Comparison of ENCODE assay signal across 8 cellular contexts in genomic region chr19:43667524-43668405, GRCh38.
DNase-seq lines count a peak whose midpoint lies in the region; ATAC-seq and TF ChIP-seq lines count a peak whose summit lies in the region.

No MANE protein-coding gene starts in this region.

- H3K4me1 Mint-ChIP-seq in nephron = peaks cover 18% of the 10 kb centered on the region

- peak overlapping the region; percentile 88 to 94 (median 90) for H3K4me3 Mint-ChIP-seq in nephron

- peaks cover 21% of the 10 kb centered on the region for H3K36me3 Mint-ChIP-seq in nephron (ENCODE audit: low read depth)

- CTCF ChIA-PET in RWPE1 (lab: Yijun Ruan, JAX) = interaction anchor here (0.7 kb wide), 1 partner anchor 78 kb away, joined by 4 read pairs; no protein-coding TSS in a partner anchor

- POLR2A ChIA-PET in RWPE1 (lab: Yijun Ruan, JAX; ENCODE audit: low non-redundant PET) = interaction anchor here (0.8 kb wide), 1 partner anchor 19 kb away, joined by 3 read pairs; no protein-coding TSS in a partner anchor

- TF ChIP-seq CTCF in RWPE1 (conservative IDR thresholded peaks at IDR 0.05; ENCODE audit: low read depth) = no peak
- TF ChIP-seq CTCF in nephron (IDR thresholded peaks at IDR 0.05; ENCODE audit: unreplicated experiment in 3 of 3) = no peak

- peak; percentile 87 for DNase-seq in DMS79 treated with DMSO at 0.1 percent for 48 hours (lab: John Stamatoyannopoulos, UW)
- DNase-seq in DMS79 (lab: John Stamatoyannopoulos, UW) = no peak
- peak; percentile 14 for DNase-seq in RWPE1 (ENCODE audit: low spot score)
- DNase-seq in epithelial cell of prostate (ENCODE audit: low read depth, low spot score) = no peak

- ATAC-seq in GM21529 (IDR thresholded peaks at IDR 0.05; ENCODE audit: unreplicated experiment) = no peak
- ATAC-seq in HG03196 (IDR thresholded peaks at IDR 0.05; ENCODE audit: unreplicated experiment) = no peak
- no peak for ATAC-seq in HG02642 (IDR thresholded peaks at IDR 0.05; ENCODE audit: poor library complexity, unreplicated experiment)

- H3K9me3 Mint-ChIP-seq in nephron = no peaks in the 10 kb centered on the region

- H3K27ac ChIP-seq in RWPE1 = peak overlapping the region; percentile 92
- H3K27ac ChIP-seq in epithelial cell of prostate = peak overlapping the region; percentile 96

- peaks cover 45% of the 10 kb centered on the region for H3K27me3 Mint-ChIP-seq in nephron (ENCODE audit: low read depth)

- H3K27ac Mint-ChIP-seq in nephron = peak overlapping the region; percentile 84 to 87 (median 85)

Comparison
In these comparisons a context has a peak if more than half of its experiments do, and no peak if none do; other contexts are left out.
1. DNase-seq: peak in DMS79 treated with DMSO at 0.1 percent for 48 hours (single experiment) and RWPE1 (single experiment); none in DMS79 (single experiment) and epithelial cell of prostate (single experiment).